9 cellular contexts compared by ENCODE assay signal in genomic region chr7:92988051-92988450, GRCh38.
DNase-seq lines count a peak whose midpoint lies in the region; ATAC-seq and TF ChIP-seq lines count a peak whose summit lies in the region.
"Had no signal": no experiment of that assay in that cellular context is flagged by ENCODE, and none has a peak within 500 bp of the region (broad histone marks: within the 10 kb centered on the region; RNA-seq: fewer than 3 reads in every experiment).

No MANE protein-coding gene starts in this region.

- TF ChIP-seq EP300 in Ishikawa (IDR thresholded peaks at IDR 0.05; ENCODE audit: borderline replicate concordance): no peak

- H3K36me3 Mint-ChIP-seq in effector memory CD8-positive, alpha-beta T cell (ENCODE audit: insufficient read depth): no peaks in the 10 kb centered on the region

- H3K4me1 ChIP-seq in liver (ENCODE audit: control insufficient read depth in 4 of 4, insufficient read depth in 4 of 4, low read length in 3 of 4): no peaks in the 10 kb centered on the region

- H3K36me3 ChIP-seq in brain microvascular endothelial cell (replicated peaks) (no peaks in the 10 kb centered on the region), liver (ENCODE audit: control insufficient read depth in 4 of 4, insufficient read depth in 3 of 4, low read depth in 1 of 4, low read length in 3 of 4) (no peaks in the 10 kb centered on the region)

- H3K9ac ChIP-seq in liver (ENCODE audit: low read depth in 1 of 2, low read length in 2 of 2): no peak overlapping the region

- no peaks in the 10 kb centered on the region for H3K9me3 Mint-ChIP-seq in effector memory CD8-positive, alpha-beta T cell

- no peak overlapping the region for H3K4me3 Mint-ChIP-seq in effector memory CD8-positive, alpha-beta T cell
- H3K4me3 Mint-ChIP-seq: dendritic cell treated with granulocyte-macrophage colony-stimulating factor and Interleukin-4, amounts not matched to agents 40 ng/mL and 50 ng/mL, for 4 days had no signal

- TF ChIP-seq POLR2A in GM18505 (IDR thresholded peaks at IDR 0.05; ENCODE audit: borderline replicate concordance, extremely low read depth, insufficient read depth, insufficient read length): no peak

- H3K27me3 ChIP-seq in brain microvascular endothelial cell (replicated peaks): no peaks in the 10 kb centered on the region
- peaks cover 0 to 4% (median 0%) of the 10 kb centered on the region in 4 donors for H3K27me3 ChIP-seq in liver (ENCODE audit: control insufficient read depth in 4 of 4, insufficient read depth in 4 of 4, low read length in 3 of 4)

- H3K27ac Mint-ChIP-seq in effector memory CD8-positive, alpha-beta T cell: no peak overlapping the region
- H3K27ac Mint-ChIP-seq: dendritic cell treated with granulocyte-macrophage colony-stimulating factor and Interleukin-4, amounts not matched to agents 40 ng/mL and 50 ng/mL, for 4 days had no signal

- peaks cover 7 to 29% of the 10 kb centered on the region in 2 donors for H3K27me3 Mint-ChIP-seq in effector memory CD8-positive, alpha-beta T cell
- H3K27me3 Mint-ChIP-seq: dendritic cell treated with granulocyte-macrophage colony-stimulating factor and Interleukin-4, amounts not matched to agents 40 ng/mL and 50 ng/mL, for 4 days had no signal

- H3K4me3 ChIP-seq in brain microvascular endothelial cell (ENCODE audit: low read depth, low read length) (no peak overlapping the region), liver (ENCODE audit: low read depth in 1 of 3, low read length in 3 of 3) (no peak overlapping the region)

- in situ Hi-C loops in brain microvascular endothelial cell (cut with HindIII; ENCODE audit: low pct_ligation_motif_present, low sequenced_read_pairs): no loop called here

- H3K27ac ChIP-seq in brain microvascular endothelial cell (peak overlapping the region; percentile 46), liver (ENCODE audit: low read depth in 1 of 2, low read length in 2 of 2) (no peak overlapping the region)

- no peak for ATAC-seq in effector memory CD8-positive, alpha-beta T cell (replicated peaks)
- ATAC-seq in GM18505 (IDR thresholded peaks at IDR 0.05; ENCODE audit: unreplicated experiment) (no peak), GM18519 (IDR thresholded peaks at IDR 0.05; ENCODE audit: low FRiP score, unreplicated experiment) (no peak)

- TF ChIP-seq CTCF in brain microvascular endothelial cell (IDR thresholded peaks at IDR 0.05; ENCODE audit: low read depth, low read length, missing control alignments): peak; percentile 65
- TF ChIP-seq CTCF in liver (IDR thresholded peaks at IDR 0.05; ENCODE audit: low read depth, low read length, missing input control): peak; percentile 35

- TF ChIP-seq RAD21 in Ishikawa (IDR thresholded peaks at IDR 0.05; ENCODE audit: low read depth) (peak; percentile 45; the same call in 1 of the 2 replicates), liver (IDR thresholded peaks at IDR 0.05) (peak; percentile 70 to 75)

- H3K9me3 ChIP-seq in liver (ENCODE audit: control insufficient read depth in 4 of 4, low read length in 3 of 4): no peaks in the 10 kb centered on the region

- DNase-seq in AG08396 (ENCODE audit: low spot score): peak; percentile 20
- peak; percentile 67 for DNase-seq in brain microvascular endothelial cell
- no peak for DNase-seq in effector memory CD8-positive, alpha-beta T cell
- DNase-seq in central memory CD4-positive, alpha-beta T cell: no peak

- H3K4me1 Mint-ChIP-seq in effector memory CD8-positive, alpha-beta T cell (ENCODE audit: low read depth in 2 of 2): no peaks in the 10 kb centered on the region

TF ChIP-seq in Ishikawa, 13 proteins besides CTCF, POLR2A, EP300 and RAD21 (continues in another document):
- TF ChIP-seq CEBPB (IDR thresholded peaks at IDR 0.05) (no peak), YY1 (IDR thresholded peaks at IDR 0.05; ENCODE audit: low read depth) (no peak), TEAD4 (IDR thresholded peaks at IDR 0.05) (no peak), FOXM1 (IDR thresholded peaks at IDR 0.05; ENCODE audit: borderline replicate concordance, low read depth) (no peak), CREB1 (IDR thresholded peaks at IDR 0.05; ENCODE audit: low read depth) (no peak), TCF12 (IDR thresholded peaks at IDR 0.05; ENCODE audit: low read depth) (no peak), TAF1 (IDR thresholded peaks at IDR 0.05; ENCODE audit: low read depth) (no peak), ZBTB7A (IDR thresholded peaks at IDR 0.05; ENCODE audit: low read depth) (no peak), USF1 (IDR thresholded peaks at IDR 0.05) (no peak), EGR1 (IDR thresholded peaks at IDR 0.05) (no peak), NFIC (IDR thresholded peaks at IDR 0.05) (no peak)
- TF ChIP-seq, protein P1, sequence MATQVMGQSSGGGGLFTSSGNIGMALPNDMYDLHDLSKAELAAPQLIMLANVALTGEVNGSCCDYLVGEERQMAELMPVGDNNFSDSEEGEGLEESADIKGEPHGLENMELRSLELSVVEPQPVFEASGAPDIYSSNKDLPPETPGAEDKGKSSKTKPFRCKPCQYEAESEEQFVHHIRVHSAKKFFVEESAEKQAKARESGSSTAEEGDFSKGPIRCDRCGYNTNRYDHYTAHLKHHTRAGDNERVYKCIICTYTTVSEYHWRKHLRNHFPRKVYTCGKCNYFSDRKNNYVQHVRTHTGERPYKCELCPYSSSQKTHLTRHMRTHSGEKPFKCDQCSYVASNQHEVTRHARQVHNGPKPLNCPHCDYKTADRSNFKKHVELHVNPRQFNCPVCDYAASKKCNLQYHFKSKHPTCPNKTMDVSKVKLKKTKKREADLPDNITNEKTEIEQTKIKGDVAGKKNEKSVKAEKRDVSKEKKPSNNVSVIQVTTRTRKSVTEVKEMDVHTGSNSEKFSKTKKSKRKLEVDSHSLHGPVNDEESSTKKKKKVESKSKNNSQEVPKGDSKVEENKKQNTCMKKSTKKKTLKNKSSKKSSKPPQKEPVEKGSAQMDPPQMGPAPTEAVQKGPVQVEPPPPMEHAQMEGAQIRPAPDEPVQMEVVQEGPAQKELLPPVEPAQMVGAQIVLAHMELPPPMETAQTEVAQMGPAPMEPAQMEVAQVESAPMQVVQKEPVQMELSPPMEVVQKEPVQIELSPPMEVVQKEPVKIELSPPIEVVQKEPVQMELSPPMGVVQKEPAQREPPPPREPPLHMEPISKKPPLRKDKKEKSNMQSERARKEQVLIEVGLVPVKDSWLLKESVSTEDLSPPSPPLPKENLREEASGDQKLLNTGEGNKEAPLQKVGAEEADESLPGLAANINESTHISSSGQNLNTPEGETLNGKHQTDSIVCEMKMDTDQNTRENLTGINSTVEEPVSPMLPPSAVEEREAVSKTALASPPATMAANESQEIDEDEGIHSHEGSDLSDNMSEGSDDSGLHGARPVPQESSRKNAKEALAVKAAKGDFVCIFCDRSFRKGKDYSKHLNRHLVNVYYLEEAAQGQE (IDR thresholded peaks at IDR 0.05; ENCODE audit: low read depth): no peak

TF ChIP-seq in liver, 16 proteins besides CTCF, POLR2A, EP300 and RAD21:
- TF ChIP-seq GABPA (IDR thresholded peaks at IDR 0.05 in 1 of 2, conservative IDR thresholded peaks at IDR 0.05 in 1 of 2) (no peak), SP1 (IDR thresholded peaks at IDR 0.05) (peak; percentile 36), NR2F2 (IDR thresholded peaks at IDR 0.05) (no peak), FOXA2 (IDR thresholded peaks at IDR 0.05) (no peak)

Comparison
In these comparisons a context has a peak if more than half of its experiments do, and no peak if none do; other contexts are left out.
1. DNase-seq: peak in AG08396 (single experiment) and brain microvascular endothelial cell (single experiment); none in effector memory CD8-positive, alpha-beta T cell (0 of 3) and central memory CD4-positive, alpha-beta T cell (single experiment).